ENCODE assay signal across 17 cellular contexts in genomic region chr17:38469875-38470274, GRCh38. TPM values are rescaled to one million over a fixed set of nuclear protein-coding genes. Genes with fewer than 3 reads are reported as not detected.
DNase-seq lines count a peak whose midpoint lies in the region; ATAC-seq and TF ChIP-seq lines count a peak whose summit lies in the region.
"Had no signal": no experiment of that assay in that cellular context is flagged by ENCODE, and none has a peak within 500 bp of the region (broad histone marks: within the 10 kb centered on the region; RNA-seq: fewer than 3 reads in every experiment).

No MANE protein-coding gene starts in this region.

- TF ChIP-seq CTCF in HFFc6 (IDR thresholded peaks at IDR 0.05) (no peak), brain (conservative IDR thresholded peaks at IDR 0.05) (no peak), type B pancreatic cell (conservative IDR thresholded peaks at IDR 0.05) (no peak)

- intact Hi-C loops in head of caudate nucleus (cut with DNase I): no loop called here

- H3K9me3 Mint-ChIP-seq in HFFc6: no peaks in the 10 kb centered on the region
- no peaks in the 10 kb centered on the region for H3K9me3 Mint-ChIP-seq in brain
- H3K9me3 Mint-ChIP-seq in type B pancreatic cell: no peaks in the 10 kb centered on the region
- H3K9me3 Mint-ChIP-seq: activated naive CD8-positive, alpha-beta T cell treated with anti-CD3 and anti-CD28 coated beads, Interleukin-2, amount 50 U/mL, for 24 hours had no signal

- H3K27me3 Mint-ChIP-seq in HFFc6 (ENCODE audit: insufficient read depth): peaks cover 12% of the 10 kb centered on the region
- peaks cover 5% of the 10 kb centered on the region for H3K27me3 Mint-ChIP-seq in brain
- no peaks in the 10 kb centered on the region for H3K27me3 Mint-ChIP-seq in type B pancreatic cell
- H3K27me3 Mint-ChIP-seq: activated naive CD8-positive, alpha-beta T cell treated with anti-CD3 and anti-CD28 coated beads, Interleukin-2, amount 50 U/mL, for 24 hours had no signal

- H3K36me3 Mint-ChIP-seq in HFFc6 (ENCODE audit: low read depth) (peaks cover 36% of the 10 kb centered on the region), brain (peaks cover 45% of the 10 kb centered on the region), type B pancreatic cell (peaks cover 22% of the 10 kb centered on the region)

- no peak for ATAC-seq in GM18520 (IDR thresholded peaks at IDR 0.05; ENCODE audit: unreplicated experiment)
- ATAC-seq: activated naive CD8-positive, alpha-beta T cell treated with anti-CD3 and anti-CD28 coated beads, Interleukin-2, amount 50 U/mL, for 24 hours; GM12878; psoas muscle had no signal

- H3K27ac Mint-ChIP-seq in HFFc6 (peak overlapping the region; percentile 80), brain (peak overlapping the region in 3 of 5 experiments; percentile 15 to 50 (median 20)), type B pancreatic cell (no peak overlapping the region)
- H3K27ac Mint-ChIP-seq: activated naive CD8-positive, alpha-beta T cell treated with anti-CD3 and anti-CD28 coated beads, Interleukin-2, amount 50 U/mL, for 24 hours had no signal

- H3K4me1 Mint-ChIP-seq in HFFc6 (ENCODE audit: low read depth) (peaks cover 70% of the 10 kb centered on the region), brain (peaks cover 33% of the 10 kb centered on the region), type B pancreatic cell (ENCODE audit: unreplicated experiment) (peaks cover 4% of the 10 kb centered on the region)
- H3K4me1 Mint-ChIP-seq: activated naive CD8-positive, alpha-beta T cell treated with anti-CD3 and anti-CD28 coated beads, Interleukin-2, amount 50 U/mL, for 24 hours had no signal

- H3K4me3 Mint-ChIP-seq in HFFc6 (peak overlapping the region; percentile 43), brain (peak overlapping the region in 1 of 5 experiments; percentile 15), type B pancreatic cell (peak overlapping the region; percentile 18)
- H3K4me3 Mint-ChIP-seq: activated naive CD8-positive, alpha-beta T cell treated with anti-CD3 and anti-CD28 coated beads, Interleukin-2, amount 50 U/mL, for 24 hours had no signal

- peak; percentile 68 for DNase-seq in HFFc6
- peak; percentile 36 to 89 (median 74) for DNase-seq in head of caudate nucleus
- no peak for DNase-seq in type B pancreatic cell (ENCODE audit: extremely low spot score, unreplicated experiment)
- DNase-seq in NCI-H1436 treated with DMSO at 0.1 percent for 48 hours (lab: John Stamatoyannopoulos, UW): no peak
- no peak for DNase-seq in 8988T
- DNase-seq: activated CD8-positive, alpha-beta memory T cell treated with anti-CD3 and anti-CD28 coated beads, Interleukin-2, amount 50 U/mL, for 48 hours; activated naive CD8-positive, alpha-beta T cell treated with anti-CD3 and anti-CD28 coated beads, Interleukin-2, amount 50 U/mL, for 24 hours; DMS 273 treated with DMSO at 0.1 percent for 48 hours; effector CD4-positive, alpha-beta T cell; NCI-H1092; NCI-H526; SIG-M5; stimulated activated CD4-positive, alpha-beta T cell treated with anti-CD3 and anti-CD28 coated beads, Interleukin-4, amount 100 ng/mL, for 24 hours had no signal

RNA-seq across cellular contexts. Expression of gene ARHGAP23, which starts 41.6 kb away (rescaled TPM):
- 100 to 1,000 TPM; 206 to 231 (median 224) TPM for total RNA-seq in HFFc6 (2021; fragmentation: NEBNext Ultra II Directional; extraction: Animal tissue kit (Norgen Biotek cat#: 25700))
- 59.0 TPM for polyA plus RNA-seq in brain (ENCODE audit: insufficient read depth, low read depth, low replicate concordance)
- total RNA-seq in type B pancreatic cell (ENCODE audit: low replicate concordance): 114 and 333 TPM in 2 replicates

Comparison
In these comparisons a context has a peak if more than half of its experiments do, and no peak if none do; other contexts are left out.
1. DNase-seq: peak in HFFc6 (single experiment) and head of caudate nucleus (42 of 42); none in type B pancreatic cell (single experiment), NCI-H1436 treated with DMSO at 0.1 percent for 48 hours (single experiment) and 8988T (single experiment).